12 cellular contexts compared by ENCODE assay signal in genomic region chr6:105608711-105609374, GRCh38.
A peak's percentile ranks its signal among the peaks of the same experiment; 100 is the strongest.
DNase-seq lines count a peak whose midpoint lies in the region; ATAC-seq and TF ChIP-seq lines count a peak whose summit lies in the region.
"Had no signal": no experiment of that assay in that cellular context is flagged by ENCODE, and none has a peak within 500 bp of the region (broad histone marks: within the 10 kb centered on the region; RNA-seq: fewer than 3 reads in every experiment).

No MANE protein-coding gene starts in this region.

- WGBS in thyroid gland, 2 donors: 84 to 91% methylated on average over 10 of the region's 10 CpGs

- peaks cover 3% of the 10 kb centered on the region for H3K9me3 Mint-ChIP-seq in stimulated activated memory B cell treated with anti-CD40 and anti-IgM and Interleukin-4, amounts not matched to agents 10 μg/mL and 1 μg/mL and 100 μg/mL, for 72 hours

- TF ChIP-seq POLR2A in thyroid gland (IDR thresholded peaks at IDR 0.05): no peak

- no peak for ATAC-seq in stimulated activated memory B cell treated with anti-CD40 and anti-IgM and Interleukin-4, amounts not matched to agents 10 μg/mL and 1 μg/mL and 100 μg/mL, for 72 hours
- ATAC-seq: Right ventricle myocardium inferior; stimulated activated naive CD8-positive, alpha-beta T cell treated with anti-CD3 and anti-CD28 coated beads, Interleukin-15, Interleukin-2, amounts not matched to agents 100 U/mL and 50 U/mL, for 24 hours had no signal

- intact Hi-C loops in thyroid gland (cut with DNase I): no loop called here

- peaks cover 34% of the 10 kb centered on the region for H3K4me1 ChIP-seq in adipocyte (ENCODE audit: control insufficient read depth, insufficient read depth, low read length)
- peaks cover 0 to 10% of the 10 kb centered on the region in 2 donors for H3K4me1 ChIP-seq in thyroid gland

- H3K36me3 Mint-ChIP-seq in stimulated activated memory B cell treated with anti-CD40 and anti-IgM and Interleukin-4, amounts not matched to agents 10 μg/mL and 1 μg/mL and 100 μg/mL, for 72 hours: no peaks in the 10 kb centered on the region

- H3K36me3 ChIP-seq in adipocyte (ENCODE audit: control insufficient read depth, insufficient read depth, low read length, severe bottlenecking) (no peaks in the 10 kb centered on the region), thyroid gland (no peaks in the 10 kb centered on the region)

- no peaks in the 10 kb centered on the region for H3K27me3 ChIP-seq in adipocyte (replicated peaks; ENCODE audit: control insufficient read depth, insufficient read depth, low read length)
- H3K27me3 ChIP-seq in thyroid gland: no peaks in the 10 kb centered on the region

- peak overlapping the region in 2 of 3 donors; percentile 35 to 56 for H3K27ac ChIP-seq in thyroid gland

- no peak overlapping the region for H3K4me3 Mint-ChIP-seq in stimulated activated memory B cell treated with anti-CD40 and anti-IgM and Interleukin-4, amounts not matched to agents 10 μg/mL and 1 μg/mL and 100 μg/mL, for 72 hours

- peaks cover 7% of the 10 kb centered on the region for H3K27me3 Mint-ChIP-seq in stimulated activated memory B cell treated with anti-CD40 and anti-IgM and Interleukin-4, amounts not matched to agents 10 μg/mL and 1 μg/mL and 100 μg/mL, for 72 hours

- no peak overlapping the region for H3K27ac Mint-ChIP-seq in stimulated activated memory B cell treated with anti-CD40 and anti-IgM and Interleukin-4, amounts not matched to agents 10 μg/mL and 1 μg/mL and 100 μg/mL, for 72 hours

- no peaks in the 10 kb centered on the region for H3K9me3 ChIP-seq in adipocyte (ENCODE audit: control insufficient read depth, low read length)
- H3K9me3 ChIP-seq in thyroid gland: no peaks in the 10 kb centered on the region

- H3K4me3 ChIP-seq in HFF-Myc (replicated peaks; ENCODE audit: low read depth, low read length) (no peak overlapping the region), adipocyte (ENCODE audit: low read length) (no peak overlapping the region), thyroid gland (replicated peaks in 1 of 3) (no peak overlapping the region)

- no peak overlapping the region for H3K9ac ChIP-seq in adipocyte (ENCODE audit: low read length)

- no peak for TF ChIP-seq CTCF in HFF-Myc (IDR thresholded peaks at IDR 0.05; ENCODE audit: low read depth, low read length, missing control alignments)
- TF ChIP-seq CTCF in thyroid gland (IDR thresholded peaks at IDR 0.05): no peak

- DNase-seq in HFF-Myc (ENCODE audit: extremely low read depth, low read depth) (peak; percentile 92), adipocyte (ENCODE audit: low read depth) (peak; percentile 97), glomerular visceral epithelial cell (ENCODE audit: extremely low spot score) (peak; percentile 93), thyroid gland (no peak), NCI-H2029 (lab: John Stamatoyannopoulos, UW) (no peak)
- no peak for DNase-seq in activated naive CD4-positive, alpha-beta T cell treated with Interleukin-2 at 50 U/mL for 16 hours
- DNase-seq in activated CD4-positive, CD25-positive, alpha-beta regulatory T cell (lab: John Stamatoyannopoulos, UW): no peak
- DNase-seq: NCI-H146; stimulated activated CD4-positive, alpha-beta T cell treated with anti-CD3 and anti-CD28 coated beads, Interleukin-12 subunit alpha, Interleukin-12 subunit beta, amount 100 ng/mL, for 4 hours; stimulated activated naive CD8-positive, alpha-beta T cell treated with anti-CD3 and anti-CD28 coated beads, Interleukin-15, Interleukin-2, amounts not matched to agents 100 U/mL and 50 U/mL, for 24 hours had no signal

- no peaks in the 10 kb centered on the region for H3K4me1 Mint-ChIP-seq in stimulated activated memory B cell treated with anti-CD40 and anti-IgM and Interleukin-4, amounts not matched to agents 10 μg/mL and 1 μg/mL and 100 μg/mL, for 72 hours

Comparison
In these comparisons a context has a peak if more than half of its experiments do, and no peak if none do; other contexts are left out.
1. DNase-seq: peak in HFF-Myc (single experiment), adipocyte (single experiment) and glomerular visceral epithelial cell (single experiment); none in thyroid gland (0 of 2), NCI-H2029 (single experiment), activated naive CD4-positive, alpha-beta T cell treated with Interleukin-2 at 50 U/mL for 16 hours (single experiment) and activated CD4-positive, CD25-positive, alpha-beta regulatory T cell (0 of 4).